8 cellular contexts compared by ENCODE assay signal in the genomic region with DNA sequence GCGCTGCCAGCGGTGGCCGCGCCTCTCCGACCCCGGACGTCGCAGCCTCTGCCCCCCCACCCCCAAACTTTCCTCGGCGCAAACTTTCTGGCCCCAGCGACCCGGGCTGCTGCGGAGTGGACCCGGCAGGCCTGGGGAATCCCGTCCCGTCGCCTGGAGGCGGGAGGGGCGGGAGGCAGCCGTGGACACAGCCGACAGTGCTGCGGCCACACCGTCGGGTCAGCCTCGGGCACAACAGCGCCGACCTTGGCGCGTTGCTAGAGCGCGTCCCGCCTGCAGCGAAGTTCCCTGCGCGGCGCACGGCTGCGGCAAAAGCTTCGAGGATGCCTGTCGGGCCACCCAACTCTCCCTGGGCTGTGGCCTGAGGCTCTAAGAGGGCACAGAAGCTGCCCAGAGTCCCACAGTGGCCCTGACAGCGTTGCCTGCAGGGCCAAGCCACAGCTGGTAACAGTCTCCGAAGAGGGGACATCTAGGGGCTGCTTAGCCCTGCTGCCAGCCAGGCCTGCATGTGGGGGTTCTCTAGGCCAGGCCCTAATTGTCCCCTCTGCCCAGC. TPM values are rescaled to one million over a fixed set of nuclear protein-coding genes. Genes with fewer than 3 reads are reported as not detected.
DNase-seq lines count a peak whose midpoint lies in the region; ATAC-seq and TF ChIP-seq lines count a peak whose summit lies in the region.

No MANE protein-coding gene starts in this region.

- intact Hi-C loops in CD4-positive, alpha-beta T cell (cut with DNase I, micrococcal nuclease): no loop called here
- intact Hi-C loops in ovary (cut with DNase I): loop anchor here in 1 of 4 donors (5.0 kb wide), 1 partner anchor 956 kb away; a partner anchor contains a TSS

- TF ChIP-seq POLR2A in ovary (IDR thresholded peaks at IDR 0.05): no peak

- H2AFZ ChIP-seq in SK-N-SH (ENCODE audit: low read depth): no peak overlapping the region

- no peak for TF ChIP-seq CTCF in CD4-positive, alpha-beta T cell (IDR thresholded peaks at IDR 0.05)
- TF ChIP-seq CTCF in SK-N-SH (IDR thresholded peaks at IDR 0.05) (no peak), ovary (IDR thresholded peaks at IDR 0.05) (no peak)

- H3K4me1 ChIP-seq in SK-N-SH (ENCODE audit: control insufficient read depth in 1 of 2, insufficient read depth in 2 of 2, low read depth in 1 of 2, low read length in 1 of 2) (peaks cover 0 to 17% of the 10 kb centered on the region in 2 experiments; a peak in 1 of 4 replicates), ovary (ENCODE audit: insufficient read depth) (peaks cover 18% of the 10 kb centered on the region)

- no peak overlapping the region for H3K27ac ChIP-seq in CD4-positive, alpha-beta T cell (ENCODE audit: low read depth, low read length)
- H3K27ac ChIP-seq in SK-N-SH (ENCODE audit: low read depth in 2 of 2, low read length in 1 of 2): no peak overlapping the region
- peak overlapping the region; percentile 78 to 92 for H3K27ac ChIP-seq in ovary

- TF ChIP-seq EP300 in SK-N-SH (IDR thresholded peaks at IDR 0.05; ENCODE audit: borderline replicate concordance in 1 of 2, low read depth in 1 of 2, low read length in 1 of 2) (no peak), ovary (IDR thresholded peaks at IDR 0.05) (no peak)

- H4K20me1 ChIP-seq in SK-N-SH (ENCODE audit: insufficient read depth): peaks cover 9% of the 10 kb centered on the region; the same call in 1 of the 2 replicates

- peaks cover 4% of the 10 kb centered on the region for H3K36me3 Mint-ChIP-seq in CD4-positive, alpha-beta T cell (ENCODE audit: low read depth)

- H3K4me3 ChIP-seq in SK-N-SH (ENCODE audit: low read depth in 2 of 2, low read length in 1 of 2) (peak overlapping the region; percentile 57 to 76; a peak in 3 of 4 replicates), ovary (peak overlapping the region; percentile 74)

- peak overlapping the region; percentile 81 for H3K4me3 Mint-ChIP-seq in CD4-positive, alpha-beta T cell

- H3K9me3 Mint-ChIP-seq in CD4-positive, alpha-beta T cell: no peaks in the 10 kb centered on the region

- peaks cover 10% of the 10 kb centered on the region for H3K4me1 Mint-ChIP-seq in CD4-positive, alpha-beta T cell (ENCODE audit: low read depth)

- 70% methylated on average over 27 of the region's 42 CpGs for WGBS in SK-N-SH (ENCODE audit: low lambda C conversion rate)
- WGBS in ovary, 3 donors: 1 to 16% (median 4%) methylated on average over 29 to 42 of the region's 42 CpGs

- H3K27ac Mint-ChIP-seq in CD4-positive, alpha-beta T cell: no peak overlapping the region

- no peak for DNase-seq in CD4-positive, alpha-beta T cell
- peak; percentile 52 for DNase-seq in SK-N-SH
- peak; percentile 33 for DNase-seq in fibroblast of peridontal ligament (ENCODE audit: extremely low read depth)
- DNase-seq in ovary: peak in 4 of 5 donors; percentile 56 to 73 (median 66)
- DNase-seq in cerebellar nuclear complex (lab: John Stamatoyannopoulos, UW): no peak

- peaks cover 37% of the 10 kb centered on the region for H3K79me2 ChIP-seq in SK-N-SH (ENCODE audit: insufficient read depth)

- peak overlapping the region; percentile 61; the same call in 1 of the 2 replicates for H3K9ac ChIP-seq in SK-N-SH

- no peak for TF ChIP-seq RAD21 in SK-N-SH (IDR thresholded peaks at IDR 0.05; ENCODE audit: low read length)

- POLR2A ChIA-PET in CD4-positive, alpha-beta T cell (lab: Charles Lee): no interaction called here
- POLR2A ChIA-PET in SK-N-SH (lab: Yijun Ruan, JAX): interaction anchor here (0.9 kb wide), 1 partner anchor 64 kb away, joined by 3 read pairs; no protein-coding TSS in a partner anchor

- H3K36me3 ChIP-seq in SK-N-SH (replicated peaks in 1 of 2; ENCODE audit: control insufficient read depth in 1 of 2, insufficient read depth in 2 of 2, low read length in 1 of 2) (no peaks in the 10 kb centered on the region), ovary (no peaks in the 10 kb centered on the region)

- no peak for ATAC-seq in CD4-positive, alpha-beta T cell (ENCODE audit: poor library complexity)
- ATAC-seq in GM19351 (IDR thresholded peaks at IDR 0.05; ENCODE audit: unreplicated experiment) (no peak), GM19455 (IDR thresholded peaks at IDR 0.05; ENCODE audit: unreplicated experiment) (no peak), GM18498 (IDR thresholded peaks at IDR 0.05; ENCODE audit: unreplicated experiment) (no peak)

- no peaks in the 10 kb centered on the region for H3K9me2 ChIP-seq in SK-N-SH

- H3F3A ChIP-seq in SK-N-SH (replicated peaks; ENCODE audit: insufficient read depth): peaks cover 6% of the 10 kb centered on the region

- peaks cover 6% of the 10 kb centered on the region for H3K27me3 Mint-ChIP-seq in CD4-positive, alpha-beta T cell

- no peaks in the 10 kb centered on the region for H3K9me3 ChIP-seq in CD4-positive, alpha-beta T cell (ENCODE audit: control insufficient read depth, low read length)
- H3K9me3 ChIP-seq in SK-N-SH: no peaks in the 10 kb centered on the region
- no peaks in the 10 kb centered on the region for H3K9me3 ChIP-seq in ovary

- peak overlapping the region; percentile 92 for H3K4me2 ChIP-seq in SK-N-SH

- no peaks in the 10 kb centered on the region for H3K27me3 ChIP-seq in CD4-positive, alpha-beta T cell (ENCODE audit: control insufficient read depth, insufficient read depth, low read length)
- H3K27me3 ChIP-seq in SK-N-SH (ENCODE audit: insufficient read depth) (no peaks in the 10 kb centered on the region), ovary (no peaks in the 10 kb centered on the region)

- CTCF ChIA-PET in CD4-positive, alpha-beta T cell (lab: Charles Lee): interaction anchor here (1.0 to 1.3 kb wide), 2 partner anchors 31 to 65 kb away, joined by 3 to 4 read pairs; no protein-coding TSS in a partner anchor
- CTCF ChIA-PET in SK-N-SH (lab: Yijun Ruan, JAX): interaction anchor here (1.2 to 2.5 kb wide), 4 partner anchors 17 to 97 kb away, joined by 4 to 12 read pairs (median 5); no protein-coding TSS in a partner anchor

TF ChIP-seq in SK-N-SH, 30 proteins besides CTCF, POLR2A, EP300 and RAD21:
- TF ChIP-seq YY1 (IDR thresholded peaks at IDR 0.05; ENCODE audit: low read depth): no peak

RNA-seq across cellular contexts. Expression of a gene that starts 1.3 kb away (rescaled TPM):
- total RNA-seq in CD4-positive, alpha-beta T cell: 1 to 10 TPM; 3.0 to 3.3 TPM
- 5.1 and 14.8 TPM in 2 replicates for polyA plus RNA-seq in SK-N-SH (2012; rRNA removed)
- 9.1 and 13.3 TPM in 2 replicates for polyA plus RNA-seq in SK-N-SH (2012; cell fraction: cytosol; rRNA removed)
- polyA plus RNA-seq in SK-N-SH (2012; cell fraction: nucleus; rRNA removed): 14.0 and 14.9 TPM in 2 replicates
- 100 to 1,000 TPM in 5 of 7 donors, 10 to 100 TPM in 2; 30.3 to 256 (median 223) TPM for total RNA-seq in ovary
- polyA plus RNA-seq in ovary: 10 to 100 TPM; 76.9 to 82.2 TPM

RNA-seq across cellular contexts. Expression of a gene that starts 27.2 kb away (rescaled TPM):
- total RNA-seq in CD4-positive, alpha-beta T cell: not detected
- 1.0 and 1.6 TPM in 2 replicates for polyA plus RNA-seq in SK-N-SH (2012; rRNA removed)
- 0.95 and 1.0 TPM in 2 replicates for polyA plus RNA-seq in SK-N-SH (2012; cell fraction: cytosol; rRNA removed)
- 1.4 and 3.0 TPM in 2 replicates for polyA plus RNA-seq in SK-N-SH (2012; cell fraction: nucleus; rRNA removed)
- total RNA-seq in ovary: under 1 TPM in 2 of 7 donors, not detected in 5; 0.11 to 0.15 TPM
- polyA plus RNA-seq in ovary: not detected

RNA-seq across cellular contexts. Expression of a gene that starts 39.6 kb away (rescaled TPM):
- total RNA-seq in CD4-positive, alpha-beta T cell: 10 to 100 TPM; 12.1 to 12.8 TPM
- 65.7 and 91.8 TPM in 2 replicates for polyA plus RNA-seq in SK-N-SH (2012; rRNA removed)
- 55.7 and 67.8 TPM in 2 replicates for polyA plus RNA-seq in SK-N-SH (2012; cell fraction: cytosol; rRNA removed)
- polyA plus RNA-seq in SK-N-SH (2012; cell fraction: nucleus; rRNA removed): 31.0 and 46.6 TPM in 2 replicates
- 10 to 100 TPM; 15.7 to 57.7 (median 19.1) TPM for total RNA-seq in ovary
- 10 to 100 TPM in 1 of 2 donors, 1 to 10 TPM in 1; 1.8 to 25.6 TPM for polyA plus RNA-seq in ovary

RNA-seq across cellular contexts. Expression of a gene that starts 51.0 kb away (rescaled TPM):
- 10 to 100 TPM; 90.0 to 92.7 TPM for total RNA-seq in CD4-positive, alpha-beta T cell
- 60.4 and 116 TPM in 2 replicates for polyA plus RNA-seq in SK-N-SH (2012; rRNA removed)
- polyA plus RNA-seq in SK-N-SH (2012; cell fraction: cytosol; rRNA removed): 49.7 and 70.4 TPM in 2 replicates
- 173 and 199 TPM in 2 replicates for polyA plus RNA-seq in SK-N-SH (2012; cell fraction: nucleus; rRNA removed)
- total RNA-seq in ovary: 10 to 100 TPM; 61.2 to 94.0 (median 93.7) TPM
- 10 to 100 TPM; 75.8 to 77.2 TPM for polyA plus RNA-seq in ovary

RNA-seq across cellular contexts. Expression of a gene that starts 58.2 kb away (rescaled TPM):
- total RNA-seq in CD4-positive, alpha-beta T cell: 100 to 1,000 TPM; 558 to 559 TPM
- polyA plus RNA-seq in SK-N-SH (2012; rRNA removed) (1,316 and 1,334 TPM in 2 replicates), ovary (1,000 to 10,000 TPM in 1 of 2 donors, 100 to 1,000 TPM in 1; 279 to 1,094 TPM)
- 1,211 and 1,253 TPM in 2 replicates for polyA plus RNA-seq in SK-N-SH (2012; cell fraction: cytosol; rRNA removed)
- polyA plus RNA-seq in SK-N-SH (2012; cell fraction: nucleus; rRNA removed): 904 and 910 TPM in 2 replicates
- total RNA-seq in ovary: 100 to 1,000 TPM; 211 to 803 (median 450) TPM

Comparison
In these comparisons a context has a peak if more than half of its experiments do, and no peak if none do; other contexts are left out.
1. DNase-seq: peak in SK-N-SH (single experiment), fibroblast of peridontal ligament (single experiment) and ovary (4 of 5); none in CD4-positive, alpha-beta T cell (0 of 10) and cerebellar nuclear complex (0 of 2).
2. H3K27ac ChIP-seq: peak in ovary (2 of 2); none in CD4-positive, alpha-beta T cell (single experiment) and SK-N-SH (0 of 2).
3. RNA of a gene that starts 1.3 kb away (total RNA-seq): 30.3 to 256 TPM in ovary; 3.0 to 3.3 TPM in CD4-positive, alpha-beta T cell; every median in the first group is over 4 times any median in the second.